Comparison of ENCODE assay signal across 18 cellular contexts in the genomic region with DNA sequence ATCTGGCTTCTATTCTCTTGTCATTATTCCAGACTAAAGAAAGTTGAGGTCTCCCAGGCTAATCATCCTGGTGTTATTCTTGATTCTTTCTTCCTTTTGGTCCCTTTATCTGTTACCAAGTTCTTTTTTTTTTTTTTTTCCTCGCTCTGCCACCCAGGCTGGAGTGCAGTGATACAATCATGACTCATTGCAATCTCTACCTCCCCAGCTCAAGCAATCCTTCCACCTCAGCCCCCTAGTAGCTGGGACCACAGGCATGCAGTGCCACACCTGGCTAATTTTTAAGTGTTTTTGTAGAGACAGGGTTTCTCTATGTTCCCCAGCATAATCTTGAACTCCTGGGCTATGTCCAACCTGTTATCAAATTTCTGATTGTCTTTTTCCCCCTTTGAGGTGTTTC.
A peak's percentile ranks its signal among the peaks of the same experiment; 100 is the strongest.
DNase-seq lines count a peak whose midpoint lies in the region; ATAC-seq, FAIRE-seq and TF ChIP-seq lines count a peak whose summit lies in the region.
"Had no signal": no experiment of that assay in that cellular context is flagged by ENCODE, and none has a peak within 500 bp of the region (broad histone marks: within the 10 kb centered on the region; RNA-seq: fewer than 3 reads in every experiment).

No MANE protein-coding gene starts in this region.

- peaks cover 19% of the 10 kb centered on the region for H3K4me1 Mint-ChIP-seq in activated naive CD8-positive, alpha-beta T cell (ENCODE audit: low read depth)

- TF ChIP-seq CTCF in A549 (IDR thresholded peaks at IDR 0.05) (no peak), foreskin fibroblast (IDR thresholded peaks at IDR 0.05; ENCODE audit: low read depth, low read length) (no peak), dorsolateral prefrontal cortex (IDR thresholded peaks at IDR 0.05 in 54 of 56, conservative IDR thresholded peaks at IDR 0.05 in 2 of 56; ENCODE audit: low read depth in 1 of 56, partially characterized antibody in 56 of 56) (no peak), left lung (IDR thresholded peaks at IDR 0.05) (no peak)

- TF ChIP-seq POLR2A in A549 (IDR thresholded peaks at IDR 0.05; ENCODE audit: low read length) (no peak), H54 (IDR thresholded peaks at IDR 0.05; ENCODE audit: low read depth, low read length) (no peak)

- H3K27ac ChIP-seq in A549 (peak overlapping the region in 1 of 2 experiments; percentile 39; a peak in 1 of 6 replicates), dorsolateral prefrontal cortex (no peak overlapping the region), left lung (no peak overlapping the region)
- H3K27ac ChIP-seq: parathyroid adenoma had no signal

- no peaks in the 10 kb centered on the region for H3K9me3 ChIP-seq in A549
- H3K9me3 ChIP-seq in left lung: no peaks in the 10 kb centered on the region

- peak overlapping the region; percentile 7 for H3K27ac Mint-ChIP-seq in activated naive CD8-positive, alpha-beta T cell

- H3K27me3 ChIP-seq in dorsolateral prefrontal cortex: no peaks in the 10 kb centered on the region
- H3K27me3 ChIP-seq in left lung: no peaks in the 10 kb centered on the region

- peaks cover 23% of the 10 kb centered on the region for H3K36me3 Mint-ChIP-seq in activated naive CD8-positive, alpha-beta T cell

- peaks cover 0 to 18% of the 10 kb centered on the region in 2 donors for H3K36me3 ChIP-seq in left lung

- H3K4me3 ChIP-seq in A549: no peak overlapping the region
- H3K4me3 ChIP-seq in foreskin fibroblast (ENCODE audit: low read depth in 1 of 2, low read length in 2 of 2): no peak overlapping the region
- no peak overlapping the region for H3K4me3 ChIP-seq in dorsolateral prefrontal cortex
- H3K4me3 ChIP-seq in left lung: no peak overlapping the region
- H3K4me3 ChIP-seq: GM12878 had no signal

- no peak for TF ChIP-seq EP300 in A549 (IDR thresholded peaks at IDR 0.05)

- no peaks in the 10 kb centered on the region for H3K9me3 Mint-ChIP-seq in activated naive CD8-positive, alpha-beta T cell (ENCODE audit: low read depth)

- H3K4me1 ChIP-seq in A549: peaks cover 21% of the 10 kb centered on the region
- no peaks in the 10 kb centered on the region for H3K4me1 ChIP-seq in left lung
- H3K4me1 ChIP-seq: parathyroid adenoma had no signal

- WGBS in A549 (ENCODE audit: missing lambda C conversion rate): 13% methylated on average over 1 of the region's 1 CpG

- H3K4me3 Mint-ChIP-seq in activated naive CD8-positive, alpha-beta T cell: no peak overlapping the region

- intact Hi-C loops in dorsolateral prefrontal cortex (cut with DNase I) (no loop called here), left lung (cut with DNase I) (no loop called here)

- H3K4me2 ChIP-seq in A549: peak overlapping the region; percentile 41

- DNase-seq in A549 (ENCODE audit: low read depth in 1 of 2, low spot score in 1 of 2) (peak in 1 of 2 experiments; percentile 8), H54 (ENCODE audit: insufficient read length, low spot score) (no peak), foreskin fibroblast (peak; percentile 20 to 34), dorsolateral prefrontal cortex (no peak), C1 segment of cervical spinal cord (lab: John Stamatoyannopoulos, UW) (no peak), left lung (no peak)
- DNase-seq: activated CD4-positive, alpha-beta T cell treated with anti-CD3 and anti-CD28 coated beads, Interleukin-2, amount 50 U/mL, for 48 hours; activated naive CD4-positive, alpha-beta T cell treated with anti-CD3 and anti-CD28 coated beads, Interleukin-2, amount 50 U/mL, for 16 hours; DMS79 treated with DMSO at 0.1 percent for 48 hours; KG1; NCI-H1436 treated with DMSO at 0.1 percent for 48 hours; NCI-H510A; T1000 had no signal

- TF ChIP-seq RAD21 in A549 (conservative IDR thresholded peaks at IDR 0.05 in 1 of 2, IDR thresholded peaks at IDR 0.05 in 1 of 2): no peak

- ATAC-seq in A549 (peak; percentile 50 to 64; a peak in 5 of 6 replicates), HG02852 (IDR thresholded peaks at IDR 0.05; ENCODE audit: unreplicated experiment) (no peak), left lung (no peak)
- ATAC-seq: GM12878 had no signal

- CTCF ChIA-PET in A549 (lab: Yijun Ruan, JAX): no interaction called here

- FAIRE-seq in A549 (lab: Jason Lieb, UNC) (no peak), H54 (lab: Jason Lieb, UNC) (peak; percentile 80)
- FAIRE-seq: frontal cortex, GM12878 had no signal

- POLR2A ChIA-PET in A549 (lab: Yijun Ruan, JAX): no interaction called here

- no peaks in the 10 kb centered on the region for H3K27me3 Mint-ChIP-seq in activated naive CD8-positive, alpha-beta T cell

TF ChIP-seq in A549, 52 proteins besides CTCF, POLR2A, EP300 and RAD21:
- 0 out of 2 replicates have a peak, but pooled peaks have one; percentile 28 for TF ChIP-seq FOSL2 (IDR thresholded peaks at IDR 0.05)
- TF ChIP-seq FOSL2 (CRISPR knock-in tag; IDR thresholded peaks at IDR 0.05): 0 out of 2 replicates have a peak, but pooled peaks have one; percentile 12
- no peak for TF ChIP-seq SREBF2 (IDR thresholded peaks at IDR 0.05)
TF ChIP-seq in A549: peak in this region for 1.

Comparison
In these comparisons a context has a peak if more than half of its experiments do, and no peak if none do; other contexts are left out.
1. ATAC-seq: peak in A549 (2 of 2); none in HG02852 (single experiment) and left lung (single experiment).
2. DNase-seq: peak in foreskin fibroblast (2 of 2); none in H54 (single experiment), dorsolateral prefrontal cortex (0 of 10), C1 segment of cervical spinal cord (0 of 14) and left lung (0 of 2).